ENCODE assay signal across 19 cellular contexts in the genomic region with DNA sequence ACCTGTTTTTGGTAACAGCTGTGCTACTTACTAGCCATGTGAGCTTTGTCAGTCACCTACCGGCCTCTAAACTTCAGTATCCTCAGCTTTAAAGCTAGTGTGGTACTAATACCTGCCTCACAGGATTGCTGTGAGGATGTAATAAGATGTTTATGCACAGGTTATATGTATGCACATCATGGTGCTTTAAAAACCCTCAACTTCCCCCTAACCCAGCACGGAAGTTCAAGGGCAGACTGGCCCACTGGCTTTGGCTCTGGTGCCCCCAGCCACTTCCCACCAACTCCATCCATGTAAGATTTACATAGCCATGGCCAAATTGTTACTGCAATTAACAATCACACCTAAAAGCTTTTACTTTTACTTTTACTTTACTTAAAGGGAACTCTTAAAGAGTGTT.
"Had no signal": no experiment of that assay in that cellular context is flagged by ENCODE, and none has a peak within 500 bp of the region (broad histone marks: within the 10 kb centered on the region; RNA-seq: fewer than 3 reads in every experiment).

No MANE protein-coding gene starts in this region.

- FAIRE-seq: astrocyte, frontal cortex, islet of Langerhans, pancreas had no signal

- H3K36me3 ChIP-seq: cardiac muscle cell, heart right ventricle, pancreas, stomach, thoracic aorta had no signal

- H3K4me3 ChIP-seq: cardiac muscle cell, coronary artery, heart right ventricle, pancreas, stomach, thoracic aorta had no signal

- H3K4me3 Mint-ChIP-seq: activated CD4-positive, alpha-beta memory T cell treated with anti-CD3 and anti-CD28 coated beads, Interleukin-2, amount 10 ng/mL, durations not matched to agents 7 days and 5 days; activated CD4-positive, alpha-beta T cell treated with anti-CD3 and anti-CD28 coated beads for 36 hours; activated T-cell treated with anti-CD3 and anti-CD28 coated beads, Interleukin-2, amount 50 U/mL, for 72 hours had no signal

- H3K9me3 Mint-ChIP-seq: activated T-cell treated with anti-CD3 and anti-CD28 coated beads, Interleukin-2, amount 50 U/mL, for 72 hours had no signal

- H3K27ac ChIP-seq: cardiac muscle cell, coronary artery, heart right ventricle, pancreas, stomach, thoracic aorta, VCaP had no signal

- H3K27me3 Mint-ChIP-seq: activated CD4-positive, alpha-beta memory T cell treated with anti-CD3 and anti-CD28 coated beads, Interleukin-2, amount 10 ng/mL, durations not matched to agents 7 days and 5 days; activated CD4-positive, alpha-beta T cell treated with anti-CD3 and anti-CD28 coated beads for 36 hours had no signal

- H3K4me1 Mint-ChIP-seq: activated CD4-positive, alpha-beta memory T cell treated with anti-CD3 and anti-CD28 coated beads, Interleukin-2, amount 10 ng/mL, durations not matched to agents 7 days and 5 days had no signal

- ATAC-seq: activated CD4-positive, alpha-beta T cell treated with anti-CD3 and anti-CD28 coated beads for 36 hours; activated T-cell treated with anti-CD3 and anti-CD28 coated beads, Interleukin-2, amount 50 U/mL, for 72 hours; pancreas had no signal

- H3K27me3 ChIP-seq: cardiac muscle cell, heart right ventricle, pancreas, stomach had no signal

- DNase-seq: activated CD4-positive, alpha-beta memory T cell treated with anti-CD3 and anti-CD28 coated beads, Interleukin-2, amount 10 ng/mL, durations not matched to agents 7 days and 5 days; activated CD4-positive, alpha-beta T cell treated with anti-CD3 and anti-CD28 coated beads for 36 hours; activated naive CD4-positive, alpha-beta T cell treated with Interleukin-2 at 50 U/mL for 16 hours; activated T-cell treated with anti-CD3 and anti-CD28 coated beads, Interleukin-2, amount 50 U/mL, for 72 hours; effector CD4-positive, alpha-beta T cell; heart right ventricle; mesendoderm; pancreas; stimulated activated CD4-positive, alpha-beta T cell treated with anti-CD3 and anti-CD28 coated beads, Interleukin-15, amount 100 ng/mL, for 24 hours; stimulated activated CD4-positive, alpha-beta T cell treated with anti-CD3 and anti-CD28 coated beads, Interleukin-4, amount 100 ng/mL, for 24 hours; stomach; T1000 had no signal

- H3K27ac Mint-ChIP-seq: activated CD4-positive, alpha-beta memory T cell treated with anti-CD3 and anti-CD28 coated beads, Interleukin-2, amount 10 ng/mL, durations not matched to agents 7 days and 5 days; activated CD4-positive, alpha-beta T cell treated with anti-CD3 and anti-CD28 coated beads for 36 hours; activated T-cell treated with anti-CD3 and anti-CD28 coated beads, Interleukin-2, amount 50 U/mL, for 72 hours had no signal

- H3K4me1 ChIP-seq: pancreas had no signal

- H3K9me3 ChIP-seq: pancreas, stomach, thoracic aorta had no signal
